Comparison of ENCODE assay signal across 1 cellular context in genomic region chr19:30312582-30313352, GRCh38.
TF ChIP-seq lines count a peak whose summit lies in the region.

No MANE protein-coding gene starts in this region.

TF ChIP-seq in HepG2, 621 proteins besides CTCF, POLR2A, EP300 and RAD21:
- TF ChIP-seq GPN1 (CRISPR knock-in tag; IDR thresholded peaks at IDR 0.05; ENCODE audit: borderline replicate concordance) (no peak), ZNF354B (CRISPR knock-in tag; IDR thresholded peaks at IDR 0.05) (no peak), PAWR (CRISPR knock-in tag; IDR thresholded peaks at IDR 0.05; ENCODE audit: borderline replicate concordance) (no peak), CCAR2 (optimal IDR thresholded peaks at IDR 0.05; ENCODE audit: low read depth, low read length) (no peak), ZNF7 (CRISPR knock-in tag; IDR thresholded peaks at IDR 0.05) (no peak), HNRNPK (IDR thresholded peaks at IDR 0.05; ENCODE audit: low read depth, low read length, poor library complexity, severe bottlenecking) (no peak), ZBTB26 (CRISPR knock-in tag; IDR thresholded peaks at IDR 0.05; ENCODE audit: borderline replicate concordance) (no peak), PBX3 (CRISPR knock-in tag; IDR thresholded peaks at IDR 0.05; ENCODE audit: borderline replicate concordance) (no peak), CENPX (CRISPR knock-in tag; IDR thresholded peaks at IDR 0.05) (no peak), NR1H2 (CRISPR knock-in tag; IDR thresholded peaks at IDR 0.05; ENCODE audit: borderline replicate concordance, low read depth) (no peak), BCLAF1 (IDR thresholded peaks at IDR 0.05) (no peak), ZNF850 (CRISPR knock-in tag; conservative IDR thresholded peaks at IDR 0.05) (no peak)
- TF ChIP-seq, protein P1, sequence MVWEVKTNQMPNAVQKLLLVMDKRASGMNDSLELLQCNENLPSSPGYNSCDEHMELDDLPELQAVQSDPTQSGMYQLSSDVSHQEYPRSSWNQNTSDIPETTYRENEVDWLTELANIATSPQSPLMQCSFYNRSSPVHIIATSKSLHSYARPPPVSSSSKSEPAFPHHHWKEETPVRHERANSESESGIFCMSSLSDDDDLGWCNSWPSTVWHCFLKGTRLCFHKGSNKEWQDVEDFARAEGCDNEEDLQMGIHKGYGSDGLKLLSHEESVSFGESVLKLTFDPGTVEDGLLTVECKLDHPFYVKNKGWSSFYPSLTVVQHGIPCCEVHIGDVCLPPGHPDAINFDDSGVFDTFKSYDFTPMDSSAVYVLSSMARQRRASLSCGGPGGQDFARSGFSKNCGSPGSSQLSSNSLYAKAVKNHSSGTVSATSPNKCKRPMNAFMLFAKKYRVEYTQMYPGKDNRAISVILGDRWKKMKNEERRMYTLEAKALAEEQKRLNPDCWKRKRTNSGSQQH (CRISPR knock-in tag; IDR thresholded peaks at IDR 0.05; ENCODE audit: low read depth) = no peak
- TF ChIP-seq, protein P2, sequence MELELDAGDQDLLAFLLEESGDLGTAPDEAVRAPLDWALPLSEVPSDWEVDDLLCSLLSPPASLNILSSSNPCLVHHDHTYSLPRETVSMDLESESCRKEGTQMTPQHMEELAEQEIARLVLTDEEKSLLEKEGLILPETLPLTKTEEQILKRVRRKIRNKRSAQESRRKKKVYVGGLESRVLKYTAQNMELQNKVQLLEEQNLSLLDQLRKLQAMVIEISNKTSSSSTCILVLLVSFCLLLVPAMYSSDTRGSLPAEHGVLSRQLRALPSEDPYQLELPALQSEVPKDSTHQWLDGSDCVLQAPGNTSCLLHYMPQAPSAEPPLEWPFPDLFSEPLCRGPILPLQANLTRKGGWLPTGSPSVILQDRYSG (CRISPR knock-in tag; IDR thresholded peaks at IDR 0.05) = no peak
